Comparison of ENCODE assay signal across 18 cellular contexts in genomic region chr6:159681104-159681503, GRCh38. TPM values are rescaled to one million over a fixed set of nuclear protein-coding genes. Genes with fewer than 3 reads are reported as not detected.
A peak's percentile ranks its signal among the peaks of the same experiment; 100 is the strongest.
DNase-seq lines count a peak whose midpoint lies in the region; ATAC-seq and TF ChIP-seq lines count a peak whose summit lies in the region.
"Had no signal": no experiment of that assay in that cellular context is flagged by ENCODE, and none has a peak within 500 bp of the region (broad histone marks: within the 10 kb centered on the region; RNA-seq: fewer than 3 reads in every experiment).

No MANE protein-coding gene starts in this region.

- TF ChIP-seq CTCF in Loucy (conservative IDR thresholded peaks at IDR 0.05; ENCODE audit: low read length): no peak
- TF ChIP-seq CTCF in endothelial cell (IDR thresholded peaks at IDR 0.05; ENCODE audit: unreplicated experiment): no peak
- no peak for TF ChIP-seq CTCF in gastrocnemius medialis (IDR thresholded peaks at IDR 0.05 in 4 of 5, conservative IDR thresholded peaks at IDR 0.05 in 1 of 5)

- no peak overlapping the region for H3K4me3 ChIP-seq in Loucy (ENCODE audit: low read length, poor library complexity, severe bottlenecking)
- H3K4me3 ChIP-seq in gastrocnemius medialis: no peak overlapping the region

- DNase-seq in activated naive CD4-positive, alpha-beta T cell treated with anti-CD3 and anti-CD28 coated beads for 36 hours: no peak
- DNase-seq in activated naive CD4-positive, alpha-beta T cell treated with anti-CD3 and anti-CD28 coated beads, Interleukin-2, amount 10 ng/mL, durations not matched to agents 7 days and 5 days: no peak
- DNase-seq in endothelial cell (ENCODE audit: low spot score): peak; percentile 15
- DNase-seq in gastrocnemius medialis: no peak
- DNase-seq in activated CD4-positive, alpha-beta memory T cell treated with anti-CD3 and anti-CD28 coated beads for 36 hours: no peak
- DNase-seq: C1 segment of cervical spinal cord, COR-L47, DMS153, Kasumi-1, NCI-H1417 treated with DMSO at 0.1 percent for 48 hours, NCI-H2029, NCI-H2171 treated with DMSO at 0.1 percent for 48 hours, NCI-H510A, NCI-H82, SHP77 had no signal

- H3K4me1 ChIP-seq in Loucy (ENCODE audit: insufficient read depth, low read length, poor library complexity, severe bottlenecking) (peaks cover 37% of the 10 kb centered on the region), gastrocnemius medialis (peaks cover 15 to 32% of the 10 kb centered on the region in 2 donors)

- POLR2A ChIA-PET in activated CD4-positive, alpha-beta memory T cell treated with anti-CD3 and anti-CD28 coated beads for 36 hours (lab: Charles Lee): interaction anchor here (0.6 to 2.4 kb wide), 4 partner anchors 12 to 99 kb away, joined by 3 to 9 read pairs (median 6); partner anchors contain the start of genes SOD2 and WTAP

- no peak overlapping the region for H3K9ac ChIP-seq in Loucy (ENCODE audit: low read depth, low read length, poor library complexity, severe bottlenecking)

- peaks cover 17% of the 10 kb centered on the region for H3K79me2 ChIP-seq in Loucy (ENCODE audit: insufficient read depth, low read length)

- no peaks in the 10 kb centered on the region for H4K20me1 ChIP-seq in Loucy (ENCODE audit: insufficient read depth, low read length, poor library complexity, severe bottlenecking)

- H3K27me3 Mint-ChIP-seq in activated naive CD4-positive, alpha-beta T cell treated with anti-CD3 and anti-CD28 coated beads for 36 hours (ENCODE audit: low read depth): no peaks in the 10 kb centered on the region
- no peaks in the 10 kb centered on the region for H3K27me3 Mint-ChIP-seq in activated naive CD4-positive, alpha-beta T cell treated with anti-CD3 and anti-CD28 coated beads, Interleukin-2, amount 10 ng/mL, durations not matched to agents 7 days and 5 days
- no peaks in the 10 kb centered on the region for H3K27me3 Mint-ChIP-seq in endothelial cell (ENCODE audit: unreplicated experiment)
- no peaks in the 10 kb centered on the region for H3K27me3 Mint-ChIP-seq in activated CD4-positive, alpha-beta memory T cell treated with anti-CD3 and anti-CD28 coated beads for 36 hours

- CTCF ChIA-PET in activated naive CD4-positive, alpha-beta T cell treated with anti-CD3 and anti-CD28 coated beads for 36 hours (lab: Charles Lee): interaction anchor here (1.0 to 2.0 kb wide), 5 partner anchors 10 to 109 kb away, joined by 3 to 12 read pairs (median 3); no protein-coding TSS in a partner anchor
- CTCF ChIA-PET in activated naive CD4-positive, alpha-beta T cell treated with anti-CD3 and anti-CD28 coated beads, Interleukin-2, amount 10 ng/mL, durations not matched to agents 7 days and 5 days (lab: Charles Lee): interaction anchor here (0.7 to 1.1 kb wide), 3 partner anchors 10 to 507 kb away, joined by 3 to 4 read pairs (median 3); no protein-coding TSS in a partner anchor
- CTCF ChIA-PET in activated CD4-positive, alpha-beta memory T cell treated with anti-CD3 and anti-CD28 coated beads for 36 hours (lab: Charles Lee): interaction anchor here (1.2 to 2.0 kb wide), 3 partner anchors 10 to 547 kb away, joined by 3 to 13 read pairs (median 4); no protein-coding TSS in a partner anchor

- no peak for ATAC-seq in gastrocnemius medialis
- no peak for ATAC-seq in HG02571 (IDR thresholded peaks at IDR 0.05; ENCODE audit: unreplicated experiment)
- no peak for ATAC-seq in HG03139 (IDR thresholded peaks at IDR 0.05; ENCODE audit: unreplicated experiment)

- H3K4me3 Mint-ChIP-seq in activated naive CD4-positive, alpha-beta T cell treated with anti-CD3 and anti-CD28 coated beads for 36 hours: no peak overlapping the region
- no peak overlapping the region for H3K4me3 Mint-ChIP-seq in activated naive CD4-positive, alpha-beta T cell treated with anti-CD3 and anti-CD28 coated beads, Interleukin-2, amount 10 ng/mL, durations not matched to agents 7 days and 5 days
- H3K4me3 Mint-ChIP-seq in endothelial cell (ENCODE audit: unreplicated experiment): no peak overlapping the region
- no peak overlapping the region for H3K4me3 Mint-ChIP-seq in activated CD4-positive, alpha-beta memory T cell treated with anti-CD3 and anti-CD28 coated beads for 36 hours

- no peaks in the 10 kb centered on the region for H3K9me3 Mint-ChIP-seq in activated naive CD4-positive, alpha-beta T cell treated with anti-CD3 and anti-CD28 coated beads for 36 hours
- peaks cover 3% of the 10 kb centered on the region for H3K9me3 Mint-ChIP-seq in activated naive CD4-positive, alpha-beta T cell treated with anti-CD3 and anti-CD28 coated beads, Interleukin-2, amount 10 ng/mL, durations not matched to agents 7 days and 5 days
- no peaks in the 10 kb centered on the region for H3K9me3 Mint-ChIP-seq in endothelial cell (ENCODE audit: unreplicated experiment)
- H3K9me3 Mint-ChIP-seq in activated CD4-positive, alpha-beta memory T cell treated with anti-CD3 and anti-CD28 coated beads for 36 hours: peaks cover 4% of the 10 kb centered on the region

- no peak overlapping the region for H2AFZ ChIP-seq in Loucy (ENCODE audit: low read length)

- no peaks in the 10 kb centered on the region for H3F3A ChIP-seq in Loucy (ENCODE audit: low read depth)

- TF ChIP-seq POLR2A in gastrocnemius medialis (IDR thresholded peaks at IDR 0.05): no peak

- H3K36me3 Mint-ChIP-seq in activated naive CD4-positive, alpha-beta T cell treated with anti-CD3 and anti-CD28 coated beads for 36 hours (ENCODE audit: low read depth): peaks cover 47% of the 10 kb centered on the region
- H3K36me3 Mint-ChIP-seq in activated naive CD4-positive, alpha-beta T cell treated with anti-CD3 and anti-CD28 coated beads, Interleukin-2, amount 10 ng/mL, durations not matched to agents 7 days and 5 days: peaks cover 50% of the 10 kb centered on the region
- peaks cover 3% of the 10 kb centered on the region for H3K36me3 Mint-ChIP-seq in endothelial cell (ENCODE audit: low read depth, unreplicated experiment)
- H3K36me3 Mint-ChIP-seq in activated CD4-positive, alpha-beta memory T cell treated with anti-CD3 and anti-CD28 coated beads for 36 hours: peaks cover 52% of the 10 kb centered on the region

- H3K27me3 ChIP-seq in Loucy (ENCODE audit: insufficient read depth, low read length, poor library complexity, severe bottlenecking) (no peaks in the 10 kb centered on the region), gastrocnemius medialis (no peaks in the 10 kb centered on the region)

- no peaks in the 10 kb centered on the region for H3K9me2 ChIP-seq in Loucy (replicated peaks; ENCODE audit: low read depth, low read length)

- H3K27ac ChIP-seq in gastrocnemius medialis: peak overlapping the region; percentile 3 to 33 (median 14)

- no peaks in the 10 kb centered on the region for H3K9me3 ChIP-seq in Loucy (ENCODE audit: insufficient read depth, low read depth, low read length)
- H3K9me3 ChIP-seq in gastrocnemius medialis: no peaks in the 10 kb centered on the region

- peaks cover 47% of the 10 kb centered on the region for H3K4me1 Mint-ChIP-seq in activated naive CD4-positive, alpha-beta T cell treated with anti-CD3 and anti-CD28 coated beads for 36 hours (ENCODE audit: low read depth)
- H3K4me1 Mint-ChIP-seq in activated naive CD4-positive, alpha-beta T cell treated with anti-CD3 and anti-CD28 coated beads, Interleukin-2, amount 10 ng/mL, durations not matched to agents 7 days and 5 days: peaks cover 20% of the 10 kb centered on the region
- peaks cover 17% of the 10 kb centered on the region for H3K4me1 Mint-ChIP-seq in endothelial cell (ENCODE audit: unreplicated experiment)
- peaks cover 39% of the 10 kb centered on the region for H3K4me1 Mint-ChIP-seq in activated CD4-positive, alpha-beta memory T cell treated with anti-CD3 and anti-CD28 coated beads for 36 hours (ENCODE audit: low read depth)

- intact Hi-C loops in activated naive CD4-positive, alpha-beta T cell treated with anti-CD3 and anti-CD28 coated beads for 36 hours (cut with micrococcal nuclease): no loop called here
- intact Hi-C loops in gastrocnemius medialis (cut with DNase I; ENCODE audit: low total_unique reads): no loop called here
- intact Hi-C loops in activated CD4-positive, alpha-beta memory T cell treated with anti-CD3 and anti-CD28 coated beads for 36 hours (cut with micrococcal nuclease): no loop called here

- peak overlapping the region; percentile 65 for H3K27ac Mint-ChIP-seq in activated naive CD4-positive, alpha-beta T cell treated with anti-CD3 and anti-CD28 coated beads for 36 hours
- H3K27ac Mint-ChIP-seq in activated naive CD4-positive, alpha-beta T cell treated with anti-CD3 and anti-CD28 coated beads, Interleukin-2, amount 10 ng/mL, durations not matched to agents 7 days and 5 days: no peak overlapping the region
- H3K27ac Mint-ChIP-seq in endothelial cell (ENCODE audit: unreplicated experiment): peak overlapping the region; percentile 19
- H3K27ac Mint-ChIP-seq in activated CD4-positive, alpha-beta memory T cell treated with anti-CD3 and anti-CD28 coated beads for 36 hours: no peak overlapping the region

- H3K4me2 ChIP-seq in Loucy (ENCODE audit: low read depth, low read length, poor library complexity, severe bottlenecking): peak overlapping the region; percentile 42

- in situ Hi-C loops in gastrocnemius medialis (cut with MboI; ENCODE audit: low sequenced_read_pairs in 4 of 4): loop anchor here (10.0 to 25.0 kb wide), 3 partner anchors 64 to 281 kb away; partner anchors contain the start of gene IGF2R (in 1 of the 4)

- peaks cover 7% of the 10 kb centered on the region; the same call in 1 of the 2 replicates for H3K36me3 ChIP-seq in Loucy (ENCODE audit: insufficient read depth, low read length)
- peaks cover 11 to 89% of the 10 kb centered on the region in 2 donors for H3K36me3 ChIP-seq in gastrocnemius medialis

RNA-seq across cellular contexts. Expression of gene SOD2, which starts 11.9 kb away (rescaled TPM):
- 100 to 1,000 TPM; 256 to 260 TPM for total RNA-seq in activated naive CD4-positive, alpha-beta T cell treated with anti-CD3 and anti-CD28 coated beads for 36 hours
- 41.3 TPM for total RNA-seq in endothelial cell (ENCODE audit: unreplicated experiment)
- total RNA-seq in gastrocnemius medialis: over 10,000 TPM; 10,850 to 22,513 (median 13,452) TPM
- total RNA-seq in activated CD4-positive, alpha-beta memory T cell treated with anti-CD3 and anti-CD28 coated beads for 36 hours: 100 to 1,000 TPM; 103 to 108 TPM

RNA-seq across cellular contexts. Expression of gene WTAP, which starts 46.2 kb away (rescaled TPM):
- 10 to 100 TPM; 87.5 to 91.6 TPM for total RNA-seq in activated naive CD4-positive, alpha-beta T cell treated with anti-CD3 and anti-CD28 coated beads for 36 hours
- total RNA-seq in endothelial cell (ENCODE audit: unreplicated experiment): 95.4 TPM
- total RNA-seq in gastrocnemius medialis: 100 to 1,000 TPM; 147 to 238 (median 193) TPM
- 10 to 100 TPM; 87.6 to 90.2 TPM for total RNA-seq in activated CD4-positive, alpha-beta memory T cell treated with anti-CD3 and anti-CD28 coated beads for 36 hours

Comparison
In these comparisons a context has a peak if more than half of its experiments do, and no peak if none do; other contexts are left out.
1. H3K27ac Mint-ChIP-seq: peak in activated naive CD4-positive, alpha-beta T cell treated with anti-CD3 and anti-CD28 coated beads for 36 hours (single experiment) and endothelial cell (single experiment); none in activated naive CD4-positive, alpha-beta T cell treated with anti-CD3 and anti-CD28 coated beads, Interleukin-2, amount 10 ng/mL, durations not matched to agents 7 days and 5 days (single experiment) and activated CD4-positive, alpha-beta memory T cell treated with anti-CD3 and anti-CD28 coated beads for 36 hours (single experiment).
2. RNA of gene SOD2, which starts 11.9 kb away (total RNA-seq): 10,850 to 22,513 TPM in gastrocnemius medialis; 256 to 260 TPM in activated naive CD4-positive, alpha-beta T cell treated with anti-CD3 and anti-CD28 coated beads for 36 hours, 103 to 108 TPM in activated CD4-positive, alpha-beta memory T cell treated with anti-CD3 and anti-CD28 coated beads for 36 hours and 41.3 TPM in endothelial cell (single experiment); every median in the first group is over 10 times any median in the second.